Comparison of ENCODE assay signal across 33 cellular contexts in the genomic region with DNA sequence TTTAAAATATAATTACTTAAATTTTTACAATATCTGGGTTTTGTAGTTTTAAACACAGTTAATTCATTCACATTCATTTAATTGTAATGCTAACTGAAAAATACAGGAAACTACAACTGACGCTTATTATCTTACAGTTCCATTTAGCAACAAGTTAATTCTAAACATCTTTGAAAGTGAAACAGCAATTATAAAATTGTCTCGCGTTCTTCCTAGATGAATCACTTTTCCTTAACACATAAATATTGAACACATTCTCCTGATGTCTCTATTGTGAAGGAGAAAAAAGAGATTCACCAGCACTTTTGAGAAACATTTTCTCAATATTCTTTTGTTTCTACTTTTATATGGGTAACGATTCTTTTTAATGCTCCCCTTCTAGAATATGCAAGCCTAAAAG. TPM values are rescaled to one million over a fixed set of nuclear protein-coding genes. Genes with fewer than 3 reads are reported as not detected.
A peak's percentile ranks its signal among the peaks of the same experiment; 100 is the strongest.
DNase-seq lines count a peak whose midpoint lies in the region; ATAC-seq and TF ChIP-seq lines count a peak whose summit lies in the region.
"Had no signal": no experiment of that assay in that cellular context is flagged by ENCODE, and none has a peak within 500 bp of the region (broad histone marks: within the 10 kb centered on the region; RNA-seq: fewer than 3 reads in every experiment).

No MANE protein-coding gene starts in this region.

- H3K9me3 ChIP-seq in mammary epithelial cell (replicated peaks; ENCODE audit: insufficient read depth, low read length) (no peaks in the 10 kb centered on the region), SJSA1 (replicated peaks) (no peaks in the 10 kb centered on the region), gastroesophageal sphincter (no peaks in the 10 kb centered on the region)
- H3K9me3 ChIP-seq: BLaER1 treated with 17β-estradiol and CSF1 and Interleukin-3, amounts not matched to agents 10 nM and 100 nM; Caco-2; gastrocnemius medialis; lower lobe of right lung; transverse colon had no signal

- CTCF ChIA-PET in MCF 10A (lab: Yijun Ruan, JAX), result no interaction called here
- CTCF ChIA-PET in mammary epithelial cell (lab: Charles Lee; ENCODE audit: low non-redundant PET), result no interaction called here

- no peaks in the 10 kb centered on the region for H3K79me2 ChIP-seq in mammary epithelial cell (ENCODE audit: insufficient read depth, low read length)

- H3K36me3 Mint-ChIP-seq in MCF 10A (ENCODE audit: insufficient read depth, unreplicated experiment), result peaks cover 31% of the 10 kb centered on the region
- H3K36me3 Mint-ChIP-seq: activated naive CD4-positive, alpha-beta T cell treated with anti-CD3 and anti-CD28 coated beads, Interleukin-2, amount 10 ng/mL, durations not matched to agents 7 days and 5 days had no signal

- H3K4me2 ChIP-seq in mammary epithelial cell (ENCODE audit: insufficient read depth, low read depth, low read length), result no peak overlapping the region
- H3K4me2 ChIP-seq: BLaER1 treated with 17β-estradiol and CSF1 and Interleukin-3, amounts not matched to agents 10 nM and 100 nM had no signal

- H3K27ac ChIP-seq in mammary epithelial cell (ENCODE audit: insufficient read depth, low read depth, low read length) (no peak overlapping the region), SJSA1 (peak overlapping the region; percentile 13; the same call in 1 of the 2 replicates), gastroesophageal sphincter (peak overlapping the region in 2 of 4 donors; percentile 34 to 44)
- H3K27ac ChIP-seq: BLaER1 treated with 17β-estradiol and CSF1 and Interleukin-3, amounts not matched to agents 10 nM and 100 nM; cardiac muscle cell; epithelial cell of prostate; lower lobe of right lung had no signal

- H3K27ac Mint-ChIP-seq in MCF 10A (ENCODE audit: low read depth, unreplicated experiment), result peak overlapping the region; percentile 51
- H3K27ac Mint-ChIP-seq: activated CD4-positive, alpha-beta T cell treated with anti-CD3 and anti-CD28 coated beads for 36 hours; activated naive CD4-positive, alpha-beta T cell treated with anti-CD3 and anti-CD28 coated beads, Interleukin-2, amount 10 ng/mL, durations not matched to agents 7 days and 5 days; activated T-cell treated with anti-CD3 and anti-CD28 coated beads, Interleukin-2, amount 50 U/mL, for 72 hours; dendritic cell treated with granulocyte-macrophage colony-stimulating factor and Interleukin-4, amounts not matched to agents 40 ng/mL and 50 ng/mL, for 4 days; stimulated activated naive CD8-positive, alpha-beta T cell treated with anti-CD3 and anti-CD28 coated beads, Interleukin-15, amount 100 ng/mL, for 72 hours had no signal

- no peak for TF ChIP-seq POLR2A in gastroesophageal sphincter (IDR thresholded peaks at IDR 0.05)

- dilution Hi-C loops in mammary epithelial cell (cut with HindIII; ENCODE audit: low sequenced_read_pairs), result no loop called here

- 90% methylated on average over 4 of the region's 4 CpGs for WGBS in mammary epithelial cell (ENCODE audit: low coverage, missing lambda C conversion rate)
- WGBS in gastroesophageal sphincter (ENCODE audit: low coverage in 1 of 2), 2 donors, result 37 to 45% methylated on average over 4 of the region's 4 CpGs

- H3K27me3 Mint-ChIP-seq in MCF 10A (ENCODE audit: insufficient read depth, unreplicated experiment), result no peaks in the 10 kb centered on the region

- H3K9me3 Mint-ChIP-seq in MCF 10A (ENCODE audit: unreplicated experiment), result no peaks in the 10 kb centered on the region
- H3K9me3 Mint-ChIP-seq: activated naive CD4-positive, alpha-beta T cell treated with anti-CD3 and anti-CD28 coated beads, Interleukin-2, amount 10 ng/mL, durations not matched to agents 7 days and 5 days; activated T-cell treated with anti-CD3 and anti-CD28 coated beads, Interleukin-2, amount 50 U/mL, for 72 hours; dendritic cell treated with granulocyte-macrophage colony-stimulating factor and Interleukin-4, amounts not matched to agents 40 ng/mL and 50 ng/mL, for 4 days; stimulated activated naive CD8-positive, alpha-beta T cell treated with anti-CD3 and anti-CD28 coated beads, Interleukin-15, amount 100 ng/mL, for 72 hours had no signal

- ATAC-seq in gastroesophageal sphincter (no peak), HG03039 (IDR thresholded peaks at IDR 0.05; ENCODE audit: unreplicated experiment) (no peak), HG03097 (IDR thresholded peaks at IDR 0.05; ENCODE audit: low FRiP score, unreplicated experiment) (no peak)
- ATAC-seq: activated CD4-positive, alpha-beta T cell treated with anti-CD3 and anti-CD28 coated beads for 36 hours; activated T-cell treated with anti-CD3 and anti-CD28 coated beads, Interleukin-2, amount 50 U/mL, for 72 hours; gastrocnemius medialis; lower lobe of right lung; stimulated activated naive CD8-positive, alpha-beta T cell treated with anti-CD3 and anti-CD28 coated beads, Interleukin-15, amount 100 ng/mL, for 72 hours had no signal

- BruUV-seq in MCF 10A (replicated peaks; lab: Mats Ljungman, UMichigan) (no TSS peak), mammary epithelial cell (replicated peaks; lab: Mats Ljungman, UMichigan) (no TSS peak)

- peak; percentile 7 for DNase-seq in MCF 10A (ENCODE audit: unreplicated experiment)
- no peak for DNase-seq in mammary epithelial cell
- peak in 1 of 2 experiments; percentile 40 for DNase-seq in SJSA1 (ENCODE audit: low read depth in 1 of 2, low spot score in 2 of 2)
- no peak for DNase-seq in NCI-H748 (lab: John Stamatoyannopoulos, UW; ENCODE audit: unreplicated experiment)
- DNase-seq in NCI-H774 (lab: John Stamatoyannopoulos, UW), result no peak
- DNase-seq: 8988T; activated CD4-positive, alpha-beta T cell treated with anti-CD3 and anti-CD28 coated beads for 36 hours; activated naive CD4-positive, alpha-beta T cell treated with anti-CD3 and anti-CD28 coated beads, Interleukin-2, amount 10 ng/mL, durations not matched to agents 7 days and 5 days; activated T-cell treated with anti-CD3 and anti-CD28 coated beads, Interleukin-2, amount 50 U/mL, for 72 hours; Caco-2; DND-41; gastrocnemius medialis; KBM-7; lower lobe of right lung; MV-4-11; NCI-H1694; NCI-H748 treated with DMSO at 0.1 percent for 48 hours; retina; SIG-M5; stimulated activated CD4-positive, alpha-beta T cell treated with anti-CD3 and anti-CD28 coated beads, Interleukin-12 subunit alpha, Interleukin-12 subunit beta, amount 100 ng/mL, for 4 hours; stimulated activated CD4-positive, alpha-beta T cell treated with anti-CD3 and anti-CD28 coated beads, Interleukin-4, amount 100 ng/mL, for 4 hours; stimulated activated naive CD8-positive, alpha-beta T cell treated with anti-CD3 and anti-CD28 coated beads, Interleukin-15, amount 100 ng/mL, for 72 hours; T-helper 1 cell; transverse colon had no signal

- TF ChIP-seq EP300 in gastroesophageal sphincter (IDR thresholded peaks at IDR 0.05), result no peak

- intact Hi-C loops in MCF 10A (cut with micrococcal nuclease), result loop anchor here (10.0 kb wide), 1 partner anchor 108 kb away; no protein-coding TSS in a partner anchor
- intact Hi-C loops in mammary epithelial cell (cut with micrococcal nuclease), result loop anchor here (10.0 kb wide), 1 partner anchor 98 kb away; no protein-coding TSS in a partner anchor

- H3K4me1 ChIP-seq in mammary epithelial cell (ENCODE audit: insufficient read depth, low read length), result no peaks in the 10 kb centered on the region
- H3K4me1 ChIP-seq in SJSA1 (replicated peaks), result peaks cover 11% of the 10 kb centered on the region
- peaks cover 0 to 14% (median 2%) of the 10 kb centered on the region in 3 donors for H3K4me1 ChIP-seq in gastroesophageal sphincter
- H3K4me1 ChIP-seq: BLaER1 treated with 17β-estradiol and CSF1 and Interleukin-3, amounts not matched to agents 10 nM and 100 nM; Caco-2; gastrocnemius medialis; lower lobe of right lung; transverse colon had no signal

- no peak overlapping the region for H3K9ac ChIP-seq in mammary epithelial cell (ENCODE audit: insufficient read depth, low read length)
- H3K9ac ChIP-seq: BLaER1 treated with 17β-estradiol and CSF1 and Interleukin-3, amounts not matched to agents 10 nM and 100 nM had no signal

- H3K27me3 ChIP-seq in mammary epithelial cell (ENCODE audit: insufficient read depth, low read length) (peaks cover 3% of the 10 kb centered on the region), SJSA1 (replicated peaks) (no peaks in the 10 kb centered on the region), gastroesophageal sphincter (no peaks in the 10 kb centered on the region)
- H3K27me3 ChIP-seq: BLaER1 treated with 17β-estradiol and CSF1 and Interleukin-3, amounts not matched to agents 10 nM and 100 nM; gastrocnemius medialis; transverse colon had no signal

- TF ChIP-seq CTCF in MCF 10A (IDR thresholded peaks at IDR 0.05; ENCODE audit: unreplicated experiment), result no peak
- no peak for TF ChIP-seq CTCF in mammary epithelial cell (conservative IDR thresholded peaks at IDR 0.05 in 1 of 2, IDR thresholded peaks at IDR 0.05 in 1 of 2; ENCODE audit: extremely low read depth in 1 of 2, insufficient read depth in 1 of 2, low read depth in 1 of 2, low read length in 2 of 2)
- no peak for TF ChIP-seq CTCF in gastroesophageal sphincter (IDR thresholded peaks at IDR 0.05)

- H3K36me3 ChIP-seq in mammary epithelial cell (ENCODE audit: insufficient read depth, low read length), result no peaks in the 10 kb centered on the region
- H3K36me3 ChIP-seq in SJSA1, result no peaks in the 10 kb centered on the region
- no peaks in the 10 kb centered on the region for H3K36me3 ChIP-seq in gastroesophageal sphincter
- H3K36me3 ChIP-seq: BLaER1 treated with 17β-estradiol and CSF1 and Interleukin-3, amounts not matched to agents 10 nM and 100 nM; cardiac muscle cell; gastrocnemius medialis; lower lobe of right lung; transverse colon had no signal

- no peaks in the 10 kb centered on the region for H4K20me1 ChIP-seq in mammary epithelial cell (ENCODE audit: insufficient read depth, low read length)
- H4K20me1 ChIP-seq: BLaER1 treated with 17β-estradiol and CSF1 and Interleukin-3, amounts not matched to agents 10 nM and 100 nM had no signal

- H3K4me1 Mint-ChIP-seq in MCF 10A (ENCODE audit: insufficient read depth, unreplicated experiment), result peaks cover 26% of the 10 kb centered on the region
- H3K4me1 Mint-ChIP-seq: activated CD4-positive, alpha-beta T cell treated with anti-CD3 and anti-CD28 coated beads for 36 hours; activated naive CD4-positive, alpha-beta T cell treated with anti-CD3 and anti-CD28 coated beads, Interleukin-2, amount 10 ng/mL, durations not matched to agents 7 days and 5 days; stimulated activated naive CD8-positive, alpha-beta T cell treated with anti-CD3 and anti-CD28 coated beads, Interleukin-15, amount 100 ng/mL, for 72 hours had no signal

- no peak overlapping the region for H2AFZ ChIP-seq in mammary epithelial cell (ENCODE audit: low read depth, low read length)

- in situ Hi-C loops in mammary epithelial cell (cut with MboI; ENCODE audit: low sequenced_read_pairs in 2 of 2), result no loop called here

- POLR2A ChIA-PET in MCF 10A (lab: Yijun Ruan, JAX), result no interaction called here

- H3K4me3 Mint-ChIP-seq in MCF 10A (ENCODE audit: unreplicated experiment), result peak overlapping the region; percentile 7
- H3K4me3 Mint-ChIP-seq: activated CD4-positive, alpha-beta T cell treated with anti-CD3 and anti-CD28 coated beads for 36 hours; activated naive CD4-positive, alpha-beta T cell treated with anti-CD3 and anti-CD28 coated beads, Interleukin-2, amount 10 ng/mL, durations not matched to agents 7 days and 5 days; activated T-cell treated with anti-CD3 and anti-CD28 coated beads, Interleukin-2, amount 50 U/mL, for 72 hours; dendritic cell treated with granulocyte-macrophage colony-stimulating factor and Interleukin-4, amounts not matched to agents 40 ng/mL and 50 ng/mL, for 4 days; stimulated activated naive CD8-positive, alpha-beta T cell treated with anti-CD3 and anti-CD28 coated beads, Interleukin-15, amount 100 ng/mL, for 72 hours had no signal

- H3K4me3 ChIP-seq in mammary epithelial cell (replicated peaks in 1 of 3; ENCODE audit: insufficient read depth in 1 of 3, low read depth in 2 of 3, low read length in 3 of 3), result no peak overlapping the region
- H3K4me3 ChIP-seq in SJSA1, result no peak overlapping the region
- peak overlapping the region; percentile 14 to 30 for H3K4me3 ChIP-seq in gastroesophageal sphincter
- H3K4me3 ChIP-seq: BLaER1 treated with 17β-estradiol and CSF1 and Interleukin-3, amounts not matched to agents 10 nM and 100 nM; cardiac muscle cell; gastrocnemius medialis; lower lobe of right lung; transverse colon had no signal

RNA-seq across cellular contexts. Expression of a gene that starts 6.4 kb away (rescaled TPM):
- total RNA-seq in MCF 10A (2022) (2.5 and 4.4 TPM in 2 replicates), mammary epithelial cell (under 1 TPM in 1 of 2 donors, not detected in 1; 0.33 TPM), gastroesophageal sphincter (10 to 100 TPM in 2 of 4 donors, 1 to 10 TPM in 2; 2.0 to 42.8 (median 7.4) TPM)
- polyA plus RNA-seq in mammary epithelial cell, result 0.02 TPM
- not detected for polyA minus RNA-seq in mammary epithelial cell
- 3.6 and 6.3 TPM in 2 replicates for total RNA-seq in SJSA1 (2014; rRNA removed; shearing (Covaris generic))
- total RNA-seq: activated CD4-positive, alpha-beta T cell treated with anti-CD3 and anti-CD28 coated beads for 36 hours; activated T-cell treated with anti-CD3 and anti-CD28 coated beads, Interleukin-2, amount 50 U/mL, for 72 hours; Caco-2; cardiac muscle cell; OCI-LY7 had no signal
- polyA plus RNA-seq: cardiac muscle cell, keratinocyte had no signal

Comparison
In these comparisons a context has a peak if more than half of its experiments do, and no peak if none do; other contexts are left out.
1. H3K4me3 ChIP-seq: peak in gastroesophageal sphincter (2 of 2); none in mammary epithelial cell (0 of 3) and SJSA1 (single experiment).